28 cellular contexts compared by ENCODE assay signal in the genomic region with DNA sequence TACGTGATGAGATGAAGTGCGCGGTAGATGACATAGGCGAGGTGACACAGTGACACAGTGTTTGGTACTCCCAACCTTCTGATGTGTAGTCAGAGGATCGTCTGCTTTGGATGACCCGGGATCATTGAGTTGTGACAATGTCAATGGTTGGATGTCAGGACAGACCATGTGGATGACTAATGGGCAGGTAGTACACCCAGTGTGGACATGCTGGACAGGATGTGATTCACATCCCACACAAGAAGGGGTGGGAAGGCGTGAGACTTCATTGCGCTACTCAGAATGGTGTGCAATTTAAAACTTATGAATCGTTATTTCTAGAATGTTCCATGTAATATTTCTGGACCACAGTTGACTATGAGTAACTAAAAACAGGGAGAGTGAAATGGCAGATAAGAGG. TPM values are rescaled to one million over a fixed set of nuclear protein-coding genes. Genes with fewer than 3 reads are reported as not detected.
DNase-seq lines count a peak whose midpoint lies in the region; ATAC-seq, FAIRE-seq and TF ChIP-seq lines count a peak whose summit lies in the region.
"Had no signal": no experiment of that assay in that cellular context is flagged by ENCODE, and none has a peak within 500 bp of the region (broad histone marks: within the 10 kb centered on the region; RNA-seq: fewer than 3 reads in every experiment).

No MANE protein-coding gene starts in this region.

- H3K4me1 Mint-ChIP-seq in T-helper 2 cell treated with Interferon-gamma antibody and Interleukin-4, amounts not matched to agents 5 μg/mL and 100 μg/mL, for 36 hours (ENCODE audit: low read depth): peaks cover 12% of the 10 kb centered on the region

- no peaks in the 10 kb centered on the region for H3K36me3 Mint-ChIP-seq in T-helper 2 cell treated with Interferon-gamma antibody and Interleukin-4, amounts not matched to agents 5 μg/mL and 100 μg/mL, for 36 hours (ENCODE audit: low read depth)
- H3K36me3 Mint-ChIP-seq: natural killer cell treated with Interleukin-12 subunit alpha and Interleukin-12 subunit beta and Interleukin-15 and Interleukin-18, amount 100 ng/mL, for 72 hours had no signal

- peak overlapping the region; percentile 35 for H3K27ac ChIP-seq in PC-3 (ENCODE audit: low read length)
- H3K27ac ChIP-seq: ascending aorta, spleen, transverse colon had no signal

- no peaks in the 10 kb centered on the region for H3K9me2 ChIP-seq in PC-3 (replicated peaks; ENCODE audit: low read length)

- CTCF ChIA-PET in PC-3 (lab: Charles Lee): no interaction called here

- in situ Hi-C loops in KBM-7 (cut with MboI; ENCODE audit: low pct_unique_long_range_greater_than_20kb, low sequenced_read_pairs): no loop called here

- peak; percentile 64 for FAIRE-seq in GM12892 (lab: Jason Lieb, UNC)

- H4K20me1 ChIP-seq in PC-3 (ENCODE audit: low read length): no peaks in the 10 kb centered on the region

- H3K36me3 ChIP-seq in PC-3 (ENCODE audit: low read depth, low read length): peaks cover 14% of the 10 kb centered on the region
- H3K36me3 ChIP-seq: ascending aorta, BE2C, spleen, transverse colon had no signal

- H3K9me3 Mint-ChIP-seq in T-helper 2 cell treated with Interferon-gamma antibody and Interleukin-4, amounts not matched to agents 5 μg/mL and 100 μg/mL, for 36 hours: no peaks in the 10 kb centered on the region
- H3K9me3 Mint-ChIP-seq: activated naive CD8-positive, alpha-beta T cell treated with anti-CD3 and anti-CD28 coated beads for 36 hours; dendritic cell treated with granulocyte-macrophage colony-stimulating factor and Interleukin-4, amounts not matched to agents 40 ng/mL and 50 ng/mL, for 4 days; endodermal cell; natural killer cell treated with Interleukin-12 subunit alpha and Interleukin-12 subunit beta and Interleukin-15 and Interleukin-18, amount 100 ng/mL, for 72 hours had no signal

- peaks cover 2% of the 10 kb centered on the region for H3K27me3 Mint-ChIP-seq in T-helper 2 cell treated with Interferon-gamma antibody and Interleukin-4, amounts not matched to agents 5 μg/mL and 100 μg/mL, for 36 hours (ENCODE audit: low read depth)
- H3K27me3 Mint-ChIP-seq: activated naive CD8-positive, alpha-beta T cell treated with anti-CD3 and anti-CD28 coated beads for 36 hours had no signal

- no TSS peak for BruUV-seq in PC-3 (replicated peaks; lab: Mats Ljungman, UMichigan)

- POLR2A ChIA-PET in PC-3 (lab: Charles Lee; ENCODE audit: unreplicated experiment): no interaction called here

- H3K4me3 Mint-ChIP-seq in T-helper 2 cell treated with Interferon-gamma antibody and Interleukin-4, amounts not matched to agents 5 μg/mL and 100 μg/mL, for 36 hours: no peak overlapping the region
- H3K4me3 Mint-ChIP-seq: activated naive CD8-positive, alpha-beta T cell treated with anti-CD3 and anti-CD28 coated beads for 36 hours; dendritic cell treated with granulocyte-macrophage colony-stimulating factor and Interleukin-4, amounts not matched to agents 40 ng/mL and 50 ng/mL, for 4 days; endodermal cell; natural killer cell treated with Interleukin-12 subunit alpha and Interleukin-12 subunit beta and Interleukin-15 and Interleukin-18, amount 100 ng/mL, for 72 hours had no signal

- H3K79me2 ChIP-seq in PC-3 (ENCODE audit: low read length): peaks cover 69% of the 10 kb centered on the region

- H3K4me1 ChIP-seq in PC-3 (ENCODE audit: insufficient read depth, low read length): peaks cover 54% of the 10 kb centered on the region
- H3K4me1 ChIP-seq: ascending aorta, BE2C had no signal

- 0 out of 2 replicates have a peak overlapping the region, but pooled peaks have one; percentile 9 for H3K4me2 ChIP-seq in PC-3 (ENCODE audit: low read length)

- no peak overlapping the region for H3K9ac ChIP-seq in PC-3 (ENCODE audit: low read length)

- no peaks in the 10 kb centered on the region for H3F3A ChIP-seq in PC-3 (ENCODE audit: low read length, unreplicated experiment)

- no peak overlapping the region for H2AFZ ChIP-seq in PC-3 (ENCODE audit: low read length)

- intact Hi-C loops in PC-3 (cut with micrococcal nuclease): no loop called here

- no peak for TF ChIP-seq CTCF in PC-3 (conservative IDR thresholded peaks at IDR 0.05; ENCODE audit: low read depth, low read length)
- TF ChIP-seq CTCF in choroid plexus epithelial cell (conservative IDR thresholded peaks at IDR 0.05; ENCODE audit: low read depth, low read length): no peak

- no peaks in the 10 kb centered on the region for H3K27me3 ChIP-seq in PC-3 (ENCODE audit: low read length)
- H3K27me3 ChIP-seq: ascending aorta, spleen, transverse colon had no signal

- DNase-seq in GM12892 (ENCODE audit: insufficient read length): no peak
- DNase-seq in PC-3: peak; percentile 56
- DNase-seq in choroid plexus epithelial cell (ENCODE audit: low read depth): peak; percentile 24
- peak; percentile 96 for DNase-seq in kidney tubule cell (ENCODE audit: low spot score)
- no peak for DNase-seq in KBM-7
- DNase-seq in NCI-H2227 (lab: John Stamatoyannopoulos, UW; ENCODE audit: unreplicated experiment): no peak
- no peak for DNase-seq in T-helper 2 cell treated with Interferon-gamma antibody and Interleukin-4, amounts not matched to agents 5 μg/mL and 100 μg/mL, for 36 hours (ENCODE audit: low spot score)
- DNase-seq: ACHN; activated CD4-positive, alpha-beta T cell treated with anti-CD3 and anti-CD28 coated beads for 4 hours; activated CD8-positive, alpha-beta memory T cell treated with anti-CD3 and anti-CD28 coated beads for 24 hours; activated effector memory CD4-positive, alpha-beta T cell treated with Interleukin-2 at 50 U/mL for 16 hours; activated naive CD8-positive, alpha-beta T cell treated with anti-CD3 and anti-CD28 coated beads for 36 hours; BE2C; central memory CD4-positive, alpha-beta T cell; endodermal cell; HCEC 1CT; NCI-H1092 treated with DMSO at 0.1 percent for 48 hours; NCI-H187 treated with DMSO at 0.1 percent for 48 hours; NCI-H2171 treated with DMSO at 0.1 percent for 48 hours; NCI-H524 treated with DMSO at 0.1 percent for 48 hours; spleen; stimulated activated CD4-positive, alpha-beta T cell treated with anti-CD3 and anti-CD28 coated beads, Interleukin-2, amount 100 ng/mL, for 48 hours; transverse colon had no signal

- H3K4me3 ChIP-seq in PC-3 (ENCODE audit: low read length): no peak overlapping the region
- H3K4me3 ChIP-seq in choroid plexus epithelial cell (ENCODE audit: low read depth, low read length): no peak overlapping the region
- H3K4me3 ChIP-seq: ascending aorta, spleen, transverse colon had no signal

- H3K9me3 ChIP-seq in PC-3 (ENCODE audit: low read length): no peaks in the 10 kb centered on the region
- H3K9me3 ChIP-seq: ascending aorta, BE2C, spleen, transverse colon had no signal

- ATAC-seq in PC-3 (peak; percentile 29), GM18498 (IDR thresholded peaks at IDR 0.05; ENCODE audit: unreplicated experiment) (no peak)
- ATAC-seq: natural killer cell treated with Interleukin-12 subunit alpha and Interleukin-12 subunit beta and Interleukin-15 and Interleukin-18, amount 100 ng/mL, for 72 hours; SK-N-SH treated with all-trans-retinoic acid at 6 μM for 48 hours had no signal

- H3K27ac Mint-ChIP-seq in T-helper 2 cell treated with Interferon-gamma antibody and Interleukin-4, amounts not matched to agents 5 μg/mL and 100 μg/mL, for 36 hours: no peak overlapping the region
- H3K27ac Mint-ChIP-seq: activated naive CD8-positive, alpha-beta T cell treated with anti-CD3 and anti-CD28 coated beads for 36 hours; dendritic cell treated with granulocyte-macrophage colony-stimulating factor and Interleukin-4, amounts not matched to agents 40 ng/mL and 50 ng/mL, for 4 days; endodermal cell; natural killer cell treated with Interleukin-12 subunit alpha and Interleukin-12 subunit beta and Interleukin-15 and Interleukin-18, amount 100 ng/mL, for 72 hours had no signal

- TF ChIP-seq POLR2A in GM12892 (IDR thresholded peaks at IDR 0.05; ENCODE audit: low read depth, low read length): no peak

RNA-seq across cellular contexts. Expression of a gene that starts 23.8 kb away (rescaled TPM):
- polyA plus RNA-seq in GM12892 (2012; ENCODE audit: missing spikeins): 2.0 TPM
- 13.4 and 14.3 TPM in 2 replicates for total RNA-seq in PC-3 (2014; rRNA removed)

Comparison
In these comparisons a context has a peak if more than half of its experiments do, and no peak if none do; other contexts are left out.
1. DNase-seq: peak in PC-3 (single experiment), choroid plexus epithelial cell (single experiment) and kidney tubule cell (single experiment); none in GM12892 (single experiment), KBM-7 (single experiment), NCI-H2227 (single experiment) and T-helper 2 cell treated with Interferon-gamma antibody and Interleukin-4, amounts not matched to agents 5 μg/mL and 100 μg/mL, for 36 hours (single experiment).